ENCODE assay signal across 8 cellular contexts in the genomic region with DNA sequence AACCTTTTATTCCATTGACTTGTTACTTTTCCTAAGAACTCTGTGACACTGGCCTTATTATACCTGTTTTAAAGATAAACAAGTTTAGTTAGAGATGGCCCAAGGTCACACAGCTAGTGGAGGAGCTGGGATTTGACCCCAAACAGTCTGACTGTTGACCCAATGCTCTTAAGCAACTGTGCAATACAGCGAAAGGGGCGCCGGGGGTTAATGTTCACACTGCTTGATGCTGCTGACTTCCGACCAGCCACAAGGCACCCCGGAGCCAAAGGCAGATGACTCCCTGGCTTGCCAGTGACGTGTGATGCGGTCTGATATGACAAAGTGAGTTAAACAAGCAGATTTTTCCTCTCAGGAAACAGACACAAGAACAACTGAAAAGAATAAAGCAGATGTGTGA. TPM values are rescaled to one million over a fixed set of nuclear protein-coding genes. Genes with fewer than 3 reads are reported as not detected.
DNase-seq lines count a peak whose midpoint lies in the region; ATAC-seq and FAIRE-seq lines count a peak whose summit lies in the region.

No MANE protein-coding gene starts in this region.

- FAIRE-seq in HTR-8/SVneo (lab: Jason Lieb, UNC), result no peak

- ATAC-seq in GM19395 (IDR thresholded peaks at IDR 0.05; ENCODE audit: unreplicated experiment) (peak; percentile 94), HG03520 (IDR thresholded peaks at IDR 0.05; ENCODE audit: unreplicated experiment) (peak; percentile 89)
- peak; percentile 92 to 96 for ATAC-seq in activated CD4-positive, CD25-positive, alpha-beta regulatory T cell treated with anti-CD3 and anti-CD28 coated beads, Interleukin-2, amount 50 U/mL, for 24 hours

- peak; percentile 24 for DNase-seq in A172 (ENCODE audit: low spot score)
- peak; percentile 80 for DNase-seq in central memory CD4-positive, alpha-beta T cell
- DNase-seq in midbrain (lab: John Stamatoyannopoulos, UW), result peak; percentile 55
- DNase-seq in stimulated activated CD8-positive, alpha-beta memory T cell treated with anti-CD3 and anti-CD28 coated beads, Interleukin-2, amount 100 ng/mL, for 1 hour (ENCODE audit: low read depth in 2 of 2), result peak; percentile 66 to 68
- no peak for DNase-seq in HTR-8/SVneo (ENCODE audit: insufficient read length, low spot score)

RNA-seq across cellular contexts. Expression of gene PIK3R1, which starts 23.9 kb away (rescaled TPM):
- total RNA-seq in A172 (2014; rRNA removed; shearing (Covaris generic)), result 11.4 and 15.2 TPM in 2 replicates
